ENCODE assay signal across 1 cellular context in the genomic region with DNA sequence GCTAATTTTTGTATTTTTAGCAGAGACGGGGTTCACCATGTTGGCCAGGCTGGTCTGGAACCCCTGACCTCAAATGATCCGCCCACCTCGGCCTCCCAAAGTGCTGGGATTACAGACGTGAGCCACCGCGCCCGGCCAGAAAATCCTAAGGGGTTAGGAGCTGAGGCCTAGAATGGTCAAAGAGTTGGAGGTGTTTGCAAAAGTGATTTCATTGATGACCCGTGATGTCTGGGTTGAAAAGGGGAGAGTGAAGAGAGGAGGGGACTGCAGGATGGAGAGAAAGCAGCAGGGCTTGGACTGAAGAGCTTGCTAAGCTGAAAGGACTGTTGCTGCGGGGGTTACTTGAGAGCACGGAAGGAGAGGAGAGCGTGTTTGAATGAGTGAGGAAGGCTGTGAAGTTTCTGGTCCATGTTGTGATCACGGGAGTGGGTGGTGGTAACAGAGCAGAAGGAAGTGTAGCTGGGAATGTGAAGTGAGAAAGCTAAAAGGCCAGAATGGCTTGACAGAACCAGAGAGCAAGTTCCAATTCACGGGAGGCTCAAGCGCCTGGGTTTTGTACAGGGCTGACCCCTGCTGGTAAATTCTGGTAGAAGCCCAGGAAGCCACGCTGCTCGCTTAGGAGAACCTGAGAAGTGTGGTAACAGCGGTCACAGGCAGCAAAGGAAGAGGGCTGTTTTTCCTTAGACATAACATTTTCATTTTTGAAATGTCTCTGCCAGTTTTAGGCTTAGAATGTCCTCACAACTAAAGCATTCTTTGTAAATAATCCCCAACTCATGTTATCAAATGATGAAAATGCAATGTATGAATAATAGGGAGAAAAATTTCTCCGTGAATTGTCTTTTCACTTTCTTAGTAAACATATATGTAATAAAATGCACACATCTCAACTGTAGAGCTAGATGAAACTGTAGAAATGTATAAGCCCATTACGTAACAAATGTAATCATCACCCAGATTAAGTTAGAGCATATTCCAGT.
TF ChIP-seq lines count a peak whose summit lies in the region.

No MANE protein-coding gene starts in this region.

TF ChIP-seq in HepG2, 621 proteins besides CTCF, POLR2A, EP300 and RAD21 (continued from another document and continues in another):
- TF ChIP-seq, protein P1, sequence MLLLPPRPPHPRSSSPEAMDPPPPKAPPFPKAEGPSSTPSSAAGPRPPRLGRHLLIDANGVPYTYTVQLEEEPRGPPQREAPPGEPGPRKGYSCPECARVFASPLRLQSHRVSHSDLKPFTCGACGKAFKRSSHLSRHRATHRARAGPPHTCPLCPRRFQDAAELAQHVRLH (CRISPR knock-in tag; IDR thresholded peaks at IDR 0.05; ENCODE audit: borderline replicate concordance, low read depth), result 0 out of 2 replicates have a peak, but pooled peaks have one; percentile 56
- TF ChIP-seq, protein P2, sequence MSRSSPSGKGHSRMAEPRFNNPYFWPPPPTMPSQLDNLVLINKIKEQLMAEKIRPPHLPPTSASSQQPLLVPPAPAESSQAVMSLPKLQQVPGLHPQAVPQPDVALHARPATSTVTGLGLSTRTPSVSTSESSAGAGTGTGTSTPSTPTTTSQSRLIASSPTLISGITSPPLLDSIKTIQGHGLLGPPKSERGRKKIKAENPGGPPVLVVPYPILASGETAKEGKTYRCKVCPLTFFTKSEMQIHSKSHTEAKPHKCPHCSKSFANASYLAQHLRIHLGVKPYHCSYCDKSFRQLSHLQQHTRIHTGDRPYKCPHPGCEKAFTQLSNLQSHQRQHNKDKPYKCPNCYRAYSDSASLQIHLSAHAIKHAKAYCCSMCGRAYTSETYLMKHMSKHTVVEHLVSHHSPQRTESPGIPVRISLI (CRISPR knock-in tag; IDR thresholded peaks at IDR 0.05; ENCODE audit: borderline replicate concordance), result peak; percentile 18; the same call in 1 of the 2 replicates
- TF ChIP-seq NFRKB (IDR thresholded peaks at IDR 0.05) (no peak), ZBTB21 (CRISPR knock-in tag; IDR thresholded peaks at IDR 0.05) (no peak), ZNF83 (CRISPR knock-in tag; IDR thresholded peaks at IDR 0.05; ENCODE audit: borderline replicate concordance) (no peak), ZNF350 (CRISPR knock-in tag; IDR thresholded peaks at IDR 0.05; ENCODE audit: borderline replicate concordance, low read depth) (no peak), ZNF383 (CRISPR knock-in tag; IDR thresholded peaks at IDR 0.05; ENCODE audit: borderline replicate concordance) (no peak), HDAC1 (CRISPR knock-in tag; IDR thresholded peaks at IDR 0.05) (peak; percentile 37; the same call in 1 of the 2 replicates), CENPT (CRISPR knock-in tag; IDR thresholded peaks at IDR 0.05; ENCODE audit: low read depth) (no peak), HNF4G (IDR thresholded peaks at IDR 0.05; ENCODE audit: borderline replicate concordance, low read depth, low read length) (peak; percentile 52), HNF4G (CRISPR knock-in tag; IDR thresholded peaks at IDR 0.05; ENCODE audit: borderline replicate concordance, low read depth) (no peak), BCL6 (CRISPR knock-in tag; IDR thresholded peaks at IDR 0.05) (no peak), ZBTB3 (CRISPR knock-in tag; IDR thresholded peaks at IDR 0.05; ENCODE audit: borderline replicate concordance, low read depth) (peak; percentile 88), ZNF615 (CRISPR knock-in tag; IDR thresholded peaks at IDR 0.05; ENCODE audit: borderline replicate concordance) (no peak), POLR2AphosphoS5 (IDR thresholded peaks at IDR 0.05; ENCODE audit: low read depth, low read length) (no peak), NFE2L1 (CRISPR knock-in tag; IDR thresholded peaks at IDR 0.05; ENCODE audit: borderline replicate concordance) (no peak), ZFAT (CRISPR knock-in tag; conservative IDR thresholded peaks at IDR 0.05) (no peak), SAFB2 (CRISPR knock-in tag; IDR thresholded peaks at IDR 0.05; ENCODE audit: borderline replicate concordance, low read depth) (no peak), ZSCAN12 (CRISPR knock-in tag; IDR thresholded peaks at IDR 0.05) (no peak), ZKSCAN5 (CRISPR knock-in tag; IDR thresholded peaks at IDR 0.05) (0 out of 2 replicates have a peak, but pooled peaks have one; percentile 30), ARNTL (CRISPR knock-in tag; IDR thresholded peaks at IDR 0.05) (no peak), ZNF180 (CRISPR knock-in tag; IDR thresholded peaks at IDR 0.05; ENCODE audit: borderline replicate concordance, low read depth) (no peak), HNRNPK (IDR thresholded peaks at IDR 0.05; ENCODE audit: low read depth, low read length, poor library complexity, severe bottlenecking) (no peak), ZNF33A (CRISPR knock-in tag; IDR thresholded peaks at IDR 0.05; ENCODE audit: borderline replicate concordance) (no peak), ZNF260 (CRISPR knock-in tag; IDR thresholded peaks at IDR 0.05; ENCODE audit: borderline replicate concordance, low read depth) (no peak), MTA1 (CRISPR knock-in tag; IDR thresholded peaks at IDR 0.05; ENCODE audit: borderline replicate concordance) (no peak; the same call in 1 of the 2 replicates), SOX6 (IDR thresholded peaks at IDR 0.05) (no peak), SOX6 (CRISPR knock-in tag; IDR thresholded peaks at IDR 0.05) (peak; percentile 44), ZNF746 (CRISPR knock-in tag; IDR thresholded peaks at IDR 0.05) (0 out of 2 replicates have a peak, but pooled peaks have one; percentile 59), ESRRA (CRISPR knock-in tag; IDR thresholded peaks at IDR 0.05; ENCODE audit: low read depth) (no peak), ISL2 (CRISPR knock-in tag; IDR thresholded peaks at IDR 0.05) (no peak; the same call in 1 of the 2 replicates), ZNF782 (CRISPR knock-in tag; IDR thresholded peaks at IDR 0.05; ENCODE audit: borderline replicate concordance) (no peak), RAD51 (IDR thresholded peaks at IDR 0.05; ENCODE audit: borderline replicate concordance) (no peak), ZNF138 (CRISPR knock-in tag; IDR thresholded peaks at IDR 0.05; ENCODE audit: low read depth) (no peak), RFXAP (CRISPR knock-in tag; IDR thresholded peaks at IDR 0.05; ENCODE audit: borderline replicate concordance) (0 out of 2 replicates have a peak, but pooled peaks have one; percentile 47), STAG1 (CRISPR knock-in tag; IDR thresholded peaks at IDR 0.05) (peak; percentile 94)
- TF ChIP-seq, protein P3, sequence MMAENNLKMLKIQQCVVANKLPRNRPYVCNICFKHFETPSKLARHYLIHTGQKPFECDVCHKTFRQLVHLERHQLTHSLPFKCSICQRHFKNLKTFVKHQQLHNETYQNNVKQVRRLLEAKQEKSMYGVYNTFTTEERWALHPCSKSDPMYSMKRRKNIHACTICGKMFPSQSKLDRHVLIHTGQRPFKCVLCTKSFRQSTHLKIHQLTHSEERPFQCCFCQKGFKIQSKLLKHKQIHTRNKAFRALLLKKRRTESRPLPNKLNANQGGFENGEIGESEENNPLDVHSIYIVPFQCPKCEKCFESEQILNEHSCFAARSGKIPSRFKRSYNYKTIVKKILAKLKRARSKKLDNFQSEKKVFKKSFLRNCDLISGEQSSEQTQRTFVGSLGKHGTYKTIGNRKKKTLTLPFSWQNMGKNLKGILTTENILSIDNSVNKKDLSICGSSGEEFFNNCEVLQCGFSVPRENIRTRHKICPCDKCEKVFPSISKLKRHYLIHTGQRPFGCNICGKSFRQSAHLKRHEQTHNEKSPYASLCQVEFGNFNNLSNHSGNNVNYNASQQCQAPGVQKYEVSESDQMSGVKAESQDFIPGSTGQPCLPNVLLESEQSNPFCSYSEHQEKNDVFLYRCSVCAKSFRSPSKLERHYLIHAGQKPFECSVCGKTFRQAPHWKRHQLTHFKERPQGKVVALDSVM (CRISPR knock-in tag; IDR thresholded peaks at IDR 0.05), result peak; percentile 57
- TF ChIP-seq, protein P4, sequence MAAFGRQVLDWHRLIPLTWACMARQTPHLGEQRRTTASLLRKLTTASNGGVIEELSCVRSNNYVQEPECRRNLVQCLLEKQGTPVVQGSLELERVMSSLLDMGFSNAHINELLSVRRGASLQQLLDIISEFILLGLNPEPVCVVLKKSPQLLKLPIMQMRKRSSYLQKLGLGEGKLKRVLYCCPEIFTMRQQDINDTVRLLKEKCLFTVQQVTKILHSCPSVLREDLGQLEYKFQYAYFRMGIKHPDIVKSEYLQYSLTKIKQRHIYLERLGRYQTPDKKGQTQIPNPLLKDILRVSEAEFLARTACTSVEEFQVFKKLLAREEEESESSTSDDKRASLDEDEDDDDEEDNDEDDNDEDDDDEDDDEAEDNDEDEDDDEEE (CRISPR knock-in tag; IDR thresholded peaks at IDR 0.05), result peak; percentile 34; the same call in 1 of the 2 replicates
- TF ChIP-seq, protein P5, sequence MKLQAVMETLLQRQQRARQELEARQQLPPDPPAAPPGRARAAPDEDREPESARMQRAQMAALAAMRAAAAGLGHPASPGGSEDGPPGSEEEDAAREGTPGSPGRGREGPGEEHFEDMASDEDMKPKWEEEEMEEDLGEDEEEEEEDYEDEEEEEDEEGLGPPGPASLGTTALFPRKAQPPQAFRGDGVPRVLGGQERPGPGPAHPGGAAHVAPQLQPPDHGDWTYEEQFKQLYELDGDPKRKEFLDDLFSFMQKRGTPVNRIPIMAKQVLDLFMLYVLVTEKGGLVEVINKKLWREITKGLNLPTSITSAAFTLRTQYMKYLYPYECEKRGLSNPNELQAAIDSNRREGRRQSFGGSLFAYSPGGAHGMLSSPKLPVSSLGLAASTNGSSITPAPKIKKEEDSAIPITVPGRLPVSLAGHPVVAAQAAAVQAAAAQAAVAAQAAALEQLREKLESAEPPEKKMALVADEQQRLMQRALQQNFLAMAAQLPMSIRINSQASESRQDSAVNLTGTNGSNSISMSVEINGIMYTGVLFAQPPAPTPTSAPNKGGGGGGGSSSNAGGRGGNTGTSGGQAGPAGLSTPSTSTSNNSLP (IDR thresholded peaks at IDR 0.05; ENCODE audit: low read depth, low read length), result peak; percentile 54; the same call in 1 of the 2 replicates
- TF ChIP-seq, protein P6, sequence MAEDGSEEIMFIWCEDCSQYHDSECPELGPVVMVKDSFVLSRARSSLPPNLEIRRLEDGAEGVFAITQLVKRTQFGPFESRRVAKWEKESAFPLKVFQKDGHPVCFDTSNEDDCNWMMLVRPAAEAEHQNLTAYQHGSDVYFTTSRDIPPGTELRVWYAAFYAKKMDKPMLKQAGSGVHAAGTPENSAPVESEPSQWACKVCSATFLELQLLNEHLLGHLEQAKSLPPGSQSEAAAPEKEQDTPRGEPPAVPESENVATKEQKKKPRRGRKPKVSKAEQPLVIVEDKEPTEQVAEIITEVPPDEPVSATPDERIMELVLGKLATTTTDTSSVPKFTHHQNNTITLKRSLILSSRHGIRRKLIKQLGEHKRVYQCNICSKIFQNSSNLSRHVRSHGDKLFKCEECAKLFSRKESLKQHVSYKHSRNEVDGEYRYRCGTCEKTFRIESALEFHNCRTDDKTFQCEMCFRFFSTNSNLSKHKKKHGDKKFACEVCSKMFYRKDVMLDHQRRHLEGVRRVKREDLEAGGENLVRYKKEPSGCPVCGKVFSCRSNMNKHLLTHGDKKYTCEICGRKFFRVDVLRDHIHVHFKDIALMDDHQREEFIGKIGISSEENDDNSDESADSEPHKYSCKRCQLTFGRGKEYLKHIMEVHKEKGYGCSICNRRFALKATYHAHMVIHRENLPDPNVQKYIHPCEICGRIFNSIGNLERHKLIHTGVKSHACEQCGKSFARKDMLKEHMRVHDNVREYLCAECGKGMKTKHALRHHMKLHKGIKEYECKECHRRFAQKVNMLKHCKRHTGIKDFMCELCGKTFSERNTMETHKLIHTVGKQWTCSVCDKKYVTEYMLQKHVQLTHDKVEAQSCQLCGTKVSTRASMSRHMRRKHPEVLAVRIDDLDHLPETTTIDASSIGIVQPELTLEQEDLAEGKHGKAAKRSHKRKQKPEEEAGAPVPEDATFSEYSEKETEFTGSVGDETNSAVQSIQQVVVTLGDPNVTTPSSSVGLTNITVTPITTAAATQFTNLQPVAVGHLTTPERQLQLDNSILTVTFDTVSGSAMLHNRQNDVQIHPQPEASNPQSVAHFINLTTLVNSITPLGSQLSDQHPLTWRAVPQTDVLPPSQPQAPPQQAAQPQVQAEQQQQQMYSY (CRISPR knock-in tag; IDR thresholded peaks at IDR 0.05), result no peak
- TF ChIP-seq, protein P7, sequence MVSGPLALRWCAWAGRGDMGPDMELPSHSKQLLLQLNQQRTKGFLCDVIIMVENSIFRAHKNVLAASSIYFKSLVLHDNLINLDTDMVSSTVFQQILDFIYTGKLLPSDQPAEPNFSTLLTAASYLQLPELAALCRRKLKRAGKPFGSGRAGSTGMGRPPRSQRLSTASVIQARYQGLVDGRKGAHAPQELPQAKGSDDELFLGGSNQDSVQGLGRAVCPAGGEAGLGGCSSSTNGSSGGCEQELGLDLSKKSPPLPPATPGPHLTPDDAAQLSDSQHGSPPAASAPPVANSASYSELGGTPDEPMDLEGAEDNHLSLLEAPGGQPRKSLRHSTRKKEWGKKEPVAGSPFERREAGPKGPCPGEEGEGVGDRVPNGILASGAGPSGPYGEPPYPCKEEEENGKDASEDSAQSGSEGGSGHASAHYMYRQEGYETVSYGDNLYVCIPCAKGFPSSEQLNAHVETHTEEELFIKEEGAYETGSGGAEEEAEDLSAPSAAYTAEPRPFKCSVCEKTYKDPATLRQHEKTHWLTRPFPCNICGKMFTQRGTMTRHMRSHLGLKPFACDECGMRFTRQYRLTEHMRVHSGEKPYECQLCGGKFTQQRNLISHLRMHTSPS (CRISPR knock-in tag; IDR thresholded peaks at IDR 0.05; ENCODE audit: low read depth), result no peak
- TF ChIP-seq, protein P8, sequence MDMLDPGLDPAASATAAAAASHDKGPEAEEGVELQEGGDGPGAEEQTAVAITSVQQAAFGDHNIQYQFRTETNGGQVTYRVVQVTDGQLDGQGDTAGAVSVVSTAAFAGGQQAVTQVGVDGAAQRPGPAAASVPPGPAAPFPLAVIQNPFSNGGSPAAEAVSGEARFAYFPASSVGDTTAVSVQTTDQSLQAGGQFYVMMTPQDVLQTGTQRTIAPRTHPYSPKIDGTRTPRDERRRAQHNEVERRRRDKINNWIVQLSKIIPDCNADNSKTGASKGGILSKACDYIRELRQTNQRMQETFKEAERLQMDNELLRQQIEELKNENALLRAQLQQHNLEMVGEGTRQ (IDR thresholded peaks at IDR 0.05; ENCODE audit: low read depth, low read length), result no peak
- TF ChIP-seq, protein P8 (CRISPR knock-in tag; IDR thresholded peaks at IDR 0.05; ENCODE audit: borderline replicate concordance), result no peak
